In the genomic region with DNA sequence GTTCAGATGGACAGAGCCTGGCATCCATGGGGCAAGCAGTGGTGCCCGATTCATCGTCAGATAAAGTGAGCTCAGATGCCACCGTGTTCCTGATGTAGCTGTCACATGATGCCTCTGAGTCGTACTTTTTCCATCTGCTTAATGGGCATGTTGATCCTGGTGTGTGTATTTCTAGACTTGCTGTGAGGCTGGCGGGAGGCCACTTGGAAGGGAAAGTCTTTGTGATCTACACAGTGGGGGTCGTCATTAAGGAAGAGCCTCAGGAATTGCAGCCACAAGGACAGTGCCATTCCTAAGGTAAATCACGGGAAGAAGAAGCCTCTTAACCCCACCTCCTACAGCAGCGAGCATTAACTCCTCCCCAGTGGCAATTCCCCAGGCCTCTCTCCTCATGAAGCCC, we compare ENCODE assay signal across 15 cellular contexts.
A peak's percentile ranks its signal among the peaks of the same experiment; 100 is the strongest.
DNase-seq lines count a peak whose midpoint lies in the region; ATAC-seq and TF ChIP-seq lines count a peak whose summit lies in the region.
"Had no signal": no experiment of that assay in that cellular context is flagged by ENCODE, and none has a peak within 500 bp of the region (broad histone marks: within the 10 kb centered on the region; RNA-seq: fewer than 3 reads in every experiment).

No MANE protein-coding gene starts in this region.

- peaks cover 0 to 2% (median 0%) of the 10 kb centered on the region in 8 donors for H3K9me3 Mint-ChIP-seq in CD4-positive, alpha-beta memory T cell
- H3K9me3 Mint-ChIP-seq in activated naive CD8-positive, alpha-beta T cell treated with anti-CD3 and anti-CD28 coated beads for 36 hours: no peaks in the 10 kb centered on the region
- H3K9me3 Mint-ChIP-seq: activated CD4-positive, alpha-beta T cell treated with anti-CD3 and anti-CD28 coated beads, Interleukin-2, amount 10 ng/mL, durations not matched to agents 24 days and 14 days; activated naive CD8-positive, alpha-beta T cell treated with anti-CD3 and anti-CD28 coated beads, Interleukin-2, amount 10 ng/mL, durations not matched to agents 7 days and 5 days had no signal

- no peak overlapping the region for H2BK12ac ChIP-seq in neuronal stem cell (ENCODE audit: low read length)

- CTCF ChIA-PET in CD4-positive, alpha-beta memory T cell (lab: Charles Lee; ENCODE audit: partially characterized antibody): interaction anchor here (1.0 to 3.5 kb wide), 6 partner anchors 10 to 280 kb away, joined by 3 to 18 read pairs (median 7); partner anchors contain the start of gene RGS10
- CTCF ChIA-PET in HEK293T (lab: Yijun Ruan, JAX): interaction anchor here (0.5 to 1.5 kb wide), 2 partner anchors 10 to 75 kb away, joined by 3 to 4 read pairs; no protein-coding TSS in a partner anchor

- no peak overlapping the region for H2BK120ac ChIP-seq in neuronal stem cell (ENCODE audit: low read depth, low read length)

- no peaks in the 10 kb centered on the region for H3K27me3 ChIP-seq in CD4-positive, alpha-beta memory T cell (ENCODE audit: insufficient read depth, low read length)
- H3K27me3 ChIP-seq in neuronal stem cell (ENCODE audit: control insufficient read depth in 3 of 3, insufficient read depth in 3 of 3, low read depth in 1 of 3, low read length in 3 of 3): peaks cover 0 to 41% (median 0%) of the 10 kb centered on the region in 3 experiments

- POLR2A ChIA-PET in CD4-positive, alpha-beta memory T cell (lab: Charles Lee; ENCODE audit: partially characterized antibody): interaction anchor here (1.1 to 3.4 kb wide), 6 partner anchors 10 to 272 kb away, joined by 3 to 16 read pairs (median 10); partner anchors contain the start of genes GRK5, RGS10 and TIAL1
- POLR2A ChIA-PET in HEK293T (lab: Yijun Ruan, JAX): no interaction called here

- H3K9ac ChIP-seq in neuronal stem cell (ENCODE audit: low read depth, low read length, poor library complexity): no peak overlapping the region

- no peak overlapping the region for H3K18ac ChIP-seq in neuronal stem cell (ENCODE audit: low read length)

- no peak overlapping the region for H3K14ac ChIP-seq in neuronal stem cell (ENCODE audit: low read length)

- H3K36me3 ChIP-seq in CD4-positive, alpha-beta memory T cell (ENCODE audit: insufficient read depth, low read length): no peaks in the 10 kb centered on the region
- no peaks in the 10 kb centered on the region for H3K36me3 ChIP-seq in neuronal stem cell (replicated peaks in 1 of 2; ENCODE audit: control insufficient read depth in 2 of 2, insufficient read depth in 2 of 2, low read length in 2 of 2)

- peaks cover 24 to 34% (median 30%) of the 10 kb centered on the region in 4 donors for H3K4me1 Mint-ChIP-seq in CD4-positive, alpha-beta memory T cell
- H3K4me1 Mint-ChIP-seq in activated naive CD8-positive, alpha-beta T cell treated with anti-CD3 and anti-CD28 coated beads for 36 hours: peaks cover 32% of the 10 kb centered on the region

- H4K8ac ChIP-seq in neuronal stem cell (ENCODE audit: low read depth, low read length): no peak overlapping the region

- H3K79me1 ChIP-seq in neuronal stem cell (ENCODE audit: low read depth, low read length): no peaks in the 10 kb centered on the region

- H3K4me3 ChIP-seq in CD4-positive, alpha-beta memory T cell (ENCODE audit: low read length in 2 of 2): no peak overlapping the region
- H3K4me3 ChIP-seq in neuronal stem cell (ENCODE audit: low read length in 2 of 2): no peak overlapping the region

- peaks cover 30% of the 10 kb centered on the region for H3K4me1 ChIP-seq in CD4-positive, alpha-beta memory T cell (ENCODE audit: insufficient read depth, low read length)
- peaks cover 4 to 18% of the 10 kb centered on the region in 2 donors for H3K4me1 ChIP-seq in neuronal stem cell (ENCODE audit: control insufficient read depth in 2 of 2, insufficient read depth in 1 of 2, low read depth in 1 of 2, low read length in 2 of 2)

- peak overlapping the region in 5 of 7 donors; percentile 7 to 85 (median 36) for H3K27ac Mint-ChIP-seq in CD4-positive, alpha-beta memory T cell
- peak overlapping the region; percentile 77 for H3K27ac Mint-ChIP-seq in activated naive CD8-positive, alpha-beta T cell treated with anti-CD3 and anti-CD28 coated beads for 36 hours
- H3K27ac Mint-ChIP-seq: activated naive CD8-positive, alpha-beta T cell treated with anti-CD3 and anti-CD28 coated beads, Interleukin-2, amount 10 ng/mL, durations not matched to agents 7 days and 5 days had no signal

- no peaks in the 10 kb centered on the region for H3K27me3 Mint-ChIP-seq in CD4-positive, alpha-beta memory T cell
- H3K27me3 Mint-ChIP-seq in activated naive CD8-positive, alpha-beta T cell treated with anti-CD3 and anti-CD28 coated beads for 36 hours: no peaks in the 10 kb centered on the region
- H3K27me3 Mint-ChIP-seq: activated CD4-positive, alpha-beta T cell treated with anti-CD3 and anti-CD28 coated beads, Interleukin-2, amount 10 ng/mL, durations not matched to agents 24 days and 14 days had no signal

- DNase-seq in CD4-positive, alpha-beta memory T cell: no peak
- DNase-seq in HEK293T (ENCODE audit: extremely low spot score): no peak
- no peak for DNase-seq in activated naive CD8-positive, alpha-beta T cell treated with anti-CD3 and anti-CD28 coated beads for 36 hours
- DNase-seq in neuronal stem cell (ENCODE audit: low spot score): peak; percentile 17
- no peak for DNase-seq in activated CD4-positive, alpha-beta T cell treated with anti-CD3 and anti-CD28 coated beads for 1 hour
- DNase-seq in GM03348 (ENCODE audit: low spot score): no peak
- DNase-seq: activated naive CD8-positive, alpha-beta T cell treated with anti-CD3 and anti-CD28 coated beads, Interleukin-2, amount 10 ng/mL, durations not matched to agents 7 days and 5 days; DMS53; effector CD4-positive, alpha-beta T cell; NCI-H1048; NCI-H345; SHP77; T-helper 9 cell had no signal

- H3K27ac ChIP-seq in CD4-positive, alpha-beta memory T cell (ENCODE audit: low read depth, low read length): no peak overlapping the region
- H3K27ac ChIP-seq in neuronal stem cell (replicated peaks; ENCODE audit: low read length): no peak overlapping the region

- peak overlapping the region in 7 of 8 donors; percentile 7 to 85 (median 69) for H3K4me3 Mint-ChIP-seq in CD4-positive, alpha-beta memory T cell
- H3K4me3 Mint-ChIP-seq in activated naive CD8-positive, alpha-beta T cell treated with anti-CD3 and anti-CD28 coated beads for 36 hours: no peak overlapping the region

- H2BK15ac ChIP-seq in neuronal stem cell (ENCODE audit: low read length): no peak overlapping the region

- no peak overlapping the region for H2AFZ ChIP-seq in neuronal stem cell (ENCODE audit: low read length)

- no peak overlapping the region for H3K4me2 ChIP-seq in neuronal stem cell (ENCODE audit: insufficient read depth, low read length, poor library complexity, severe bottlenecking)

- intact Hi-C loops in CD4-positive, alpha-beta memory T cell (cut with micrococcal nuclease): loop anchor here (5.0 kb wide), 1 partner anchor 38 kb away; no protein-coding TSS in a partner anchor

- no peak for ATAC-seq in GM21576 (IDR thresholded peaks at IDR 0.05; ENCODE audit: unreplicated experiment)

- no peaks in the 10 kb centered on the region for H3K36me3 Mint-ChIP-seq in CD4-positive, alpha-beta memory T cell
- no peaks in the 10 kb centered on the region for H3K36me3 Mint-ChIP-seq in activated naive CD8-positive, alpha-beta T cell treated with anti-CD3 and anti-CD28 coated beads for 36 hours
- H3K36me3 Mint-ChIP-seq: activated naive CD8-positive, alpha-beta T cell treated with anti-CD3 and anti-CD28 coated beads, Interleukin-2, amount 10 ng/mL, durations not matched to agents 7 days and 5 days had no signal

- H3K4ac ChIP-seq in neuronal stem cell (ENCODE audit: low read length): no peak overlapping the region

- no peak overlapping the region for H4K91ac ChIP-seq in neuronal stem cell (ENCODE audit: low read depth, low read length, poor library complexity)

- no peak overlapping the region for H3K23ac ChIP-seq in neuronal stem cell (ENCODE audit: low read depth, low read length, poor library complexity)

- H3K9me3 ChIP-seq in CD4-positive, alpha-beta memory T cell (ENCODE audit: control insufficient read depth in 1 of 2, low read length in 2 of 2): no peaks in the 10 kb centered on the region
- H3K9me3 ChIP-seq in neuronal stem cell (replicated peaks in 1 of 2; ENCODE audit: control insufficient read depth in 2 of 2, insufficient read depth in 1 of 2, low read depth in 1 of 2, low read length in 2 of 2): no peaks in the 10 kb centered on the region

- H2BK5ac ChIP-seq in neuronal stem cell (ENCODE audit: low read length): no peak overlapping the region

- WGBS in neuronal stem cell (ENCODE audit: extremely low coverage in 2 of 2, insufficient read length in 2 of 2, insufficient replicate concordance in 1 of 2), 2 donors: no CpG with 5 or more reads among the region's 8 CpGs

- no peak overlapping the region for H2AK5ac ChIP-seq in neuronal stem cell (ENCODE audit: low read depth, low read length)

TF ChIP-seq in HEK293T, 16 proteins besides CTCF, POLR2A, EP300 and RAD21:
- TF ChIP-seq TARDBP (IDR thresholded peaks at IDR 0.05) (no peak), PKNOX1 (IDR thresholded peaks at IDR 0.05) (peak; percentile 32; the same call in 1 of the 2 replicates), ZNF384 (IDR thresholded peaks at IDR 0.05) (no peak), SP1 (IDR thresholded peaks at IDR 0.05) (no peak)
